26 cellular contexts compared by ENCODE assay signal in genomic region chr10:95413608-95414007, GRCh38.
DNase-seq lines count a peak whose midpoint lies in the region; ATAC-seq and TF ChIP-seq lines count a peak whose summit lies in the region.
"Had no signal": no experiment of that assay in that cellular context is flagged by ENCODE, and none has a peak within 500 bp of the region (broad histone marks: within the 10 kb centered on the region; RNA-seq: fewer than 3 reads in every experiment).

No MANE protein-coding gene starts in this region.

- H3K27ac ChIP-seq in heart right ventricle, result peak overlapping the region; percentile 83 to 97 (median 93)
- peak overlapping the region; percentile 59 for H3K27ac ChIP-seq in rectal smooth muscle tissue (ENCODE audit: low read depth, low read length)
- H3K27ac ChIP-seq in transverse colon, result peak overlapping the region; percentile 59 to 85 (median 74)
- no peak overlapping the region for H3K27ac ChIP-seq in H9 (ENCODE audit: insufficient read length, low read depth, low read length)
- H3K27ac ChIP-seq: KMS-11, RWPE1, SK-N-MC had no signal

- TF ChIP-seq CTCF in brain (conservative IDR thresholded peaks at IDR 0.05), result no peak
- peak in 1 of 9 donors; percentile 6 for TF ChIP-seq CTCF in heart right ventricle (IDR thresholded peaks at IDR 0.05)
- TF ChIP-seq CTCF in transverse colon (IDR thresholded peaks at IDR 0.05), result no peak
- no peak for TF ChIP-seq CTCF in H9 (conservative IDR thresholded peaks at IDR 0.05)

- no peak overlapping the region for H2BK120ac ChIP-seq in H9 (ENCODE audit: low read depth, low read length, poor library complexity, severe bottlenecking)

- no peak overlapping the region for H3K18ac ChIP-seq in H9 (ENCODE audit: insufficient read length, low read depth, low read length)

- DNase-seq in heart right ventricle, result peak in 1 of 2 donors; percentile 49
- no peak for DNase-seq in transverse colon
- DNase-seq in H9, result no peak
- DNase-seq in KG1 (lab: John Stamatoyannopoulos, UW), result no peak
- DNase-seq in NCI-H510A treated with DMSO at 0.1 percent for 48 hours (lab: John Stamatoyannopoulos, UW), result no peak
- DNase-seq in OCI-M1 (lab: John Stamatoyannopoulos, UW), result no peak
- DNase-seq: activated CD4-positive, alpha-beta T cell treated with anti-CD3 and anti-CD28 coated beads for 1 hour; activated CD8-positive, alpha-beta T cell treated with anti-CD3 and anti-CD28 coated beads, Interleukin-2, amount 10 ng/mL, durations not matched to agents 7 days and 5 days; activated effector memory CD4-positive, alpha-beta T cell treated with Interleukin-2 at 50 U/mL for 16 hours; activated naive CD8-positive, alpha-beta T cell treated with anti-CD3 and anti-CD28 coated beads for 36 hours; CD4-positive, CD25-positive, alpha-beta regulatory T cell; left cardiac atrium; MM.1S; NCI-H1417 treated with DMSO at 0.1 percent for 48 hours; NCI-H2081; NCI-H2227 treated with DMSO at 0.1 percent for 48 hours; NCI-H82; stimulated activated CD8-positive, alpha-beta memory T cell treated with anti-CD3 and anti-CD28 coated beads, Interleukin-4, amount 100 ng/mL, for 48 hours had no signal

- H3K9ac ChIP-seq in rectal smooth muscle tissue (ENCODE audit: low read length) (no peak overlapping the region), H9 (ENCODE audit: extremely low read depth, insufficient read length, low read length) (no peak overlapping the region)
- H3K9ac ChIP-seq: KMS-11 had no signal

- no peak overlapping the region for H2BK5ac ChIP-seq in H9 (ENCODE audit: insufficient read length, low read length)

- H3K4me1 ChIP-seq in heart right ventricle, result peaks cover 11 to 95% (median 68%) of the 10 kb centered on the region in 9 donors
- H3K4me1 ChIP-seq in rectal smooth muscle tissue (ENCODE audit: control insufficient read depth, insufficient read depth, low read length), result peaks cover 45% of the 10 kb centered on the region
- peaks cover 5 to 42% (median 29%) of the 10 kb centered on the region in 4 donors for H3K4me1 ChIP-seq in transverse colon
- peaks cover 10% of the 10 kb centered on the region for H3K4me1 ChIP-seq in H9 (ENCODE audit: insufficient read depth, low read length)
- H3K4me1 ChIP-seq: prostate gland had no signal

- H3K4me1 Mint-ChIP-seq in brain, result peaks cover 64% of the 10 kb centered on the region
- H3K4me1 Mint-ChIP-seq in H9, result peaks cover 53 to 56% of the 10 kb centered on the region in 2 experiments
- H3K4me1 Mint-ChIP-seq: activated naive CD8-positive, alpha-beta T cell treated with anti-CD3 and anti-CD28 coated beads for 36 hours; CD4-positive, CD25-positive, alpha-beta regulatory T cell; memory B cell had no signal

- in situ Hi-C loops in transverse colon (cut with MboI; ENCODE audit: low pct_ligation_motif_present in 1 of 4, low pct_unique_long_range_greater_than_20kb in 1 of 4, low sequenced_read_pairs in 3 of 4), result no loop called here

- TF ChIP-seq EP300 in transverse colon (IDR thresholded peaks at IDR 0.05; ENCODE audit: low read depth), result no peak

- no peaks in the 10 kb centered on the region for H3K23me2 ChIP-seq in H9 (ENCODE audit: insufficient read length, low read depth, low read length, poor library complexity, severe bottlenecking)

- H3K79me1 ChIP-seq in H9 (ENCODE audit: insufficient read depth, low read depth, low read length, poor library complexity, severe bottlenecking), result no peaks in the 10 kb centered on the region

- no peaks in the 10 kb centered on the region for H4K20me1 ChIP-seq in H9 (ENCODE audit: control insufficient read depth, insufficient read depth, insufficient read length)

- no peak overlapping the region for H4K8ac ChIP-seq in H9 (replicated peaks; ENCODE audit: insufficient read length, low read depth, low read length)

- no peaks in the 10 kb centered on the region for H3K79me2 ChIP-seq in H9 (ENCODE audit: insufficient read depth, low read length)

- H2AK5ac ChIP-seq in H9 (ENCODE audit: insufficient read length, low read length), result no peak overlapping the region

- no peak overlapping the region for H3K4me2 ChIP-seq in H9 (ENCODE audit: insufficient read depth, insufficient read length, low read length)
- H3K4me2 ChIP-seq: KMS-11 had no signal

- no peak overlapping the region for H4K5ac ChIP-seq in H9 (ENCODE audit: insufficient read length, low read depth, low read length)

- ATAC-seq in heart right ventricle, result peak in 5 of 8 donors; percentile 21 to 43 (median 37)
- ATAC-seq: activated CD8-positive, alpha-beta T cell treated with anti-CD3 and anti-CD28 coated beads, Interleukin-2, amount 10 ng/mL, durations not matched to agents 7 days and 5 days had no signal

- intact Hi-C loops in heart right ventricle (cut with DNase I), result no loop called here
- intact Hi-C loops in transverse colon (cut with DNase I; ENCODE audit: low total_unique reads), result no loop called here

- H3K27me3 Mint-ChIP-seq in brain, result no peaks in the 10 kb centered on the region
- no peaks in the 10 kb centered on the region for H3K27me3 Mint-ChIP-seq in H9 (ENCODE audit: low read depth)
- H3K27me3 Mint-ChIP-seq: activated naive CD8-positive, alpha-beta T cell treated with anti-CD3 and anti-CD28 coated beads for 36 hours had no signal

- no peaks in the 10 kb centered on the region for H3K9me3 Mint-ChIP-seq in brain
- H3K9me3 Mint-ChIP-seq in H9, result no peaks in the 10 kb centered on the region
- H3K9me3 Mint-ChIP-seq: activated naive CD8-positive, alpha-beta T cell treated with anti-CD3 and anti-CD28 coated beads for 36 hours; memory B cell had no signal

- no peak overlapping the region for H2AFZ ChIP-seq in H9 (ENCODE audit: low read length)

- no peak overlapping the region for H3K14ac ChIP-seq in H9 (ENCODE audit: insufficient read depth, low read length)

- H4K91ac ChIP-seq in H9 (ENCODE audit: insufficient read length, low read depth, low read length), result no peak overlapping the region

- H3K36me3 ChIP-seq in heart right ventricle (peaks cover 0 to 30% (median 0%) of the 10 kb centered on the region in 9 donors), rectal smooth muscle tissue (ENCODE audit: control insufficient read depth, insufficient read depth, low read length) (no peaks in the 10 kb centered on the region), transverse colon (no peaks in the 10 kb centered on the region)
- H3K36me3 ChIP-seq: prostate gland had no signal

- peak overlapping the region in 4 of 5 experiments; percentile 0 to 95 (median 79) for H3K27ac Mint-ChIP-seq in brain
- H3K27ac Mint-ChIP-seq in H9, result no peak overlapping the region
- H3K27ac Mint-ChIP-seq: activated CD8-positive, alpha-beta T cell treated with anti-CD3 and anti-CD28 coated beads, Interleukin-2, amount 10 ng/mL, durations not matched to agents 7 days and 5 days; activated naive CD8-positive, alpha-beta T cell treated with anti-CD3 and anti-CD28 coated beads for 36 hours; memory B cell had no signal

- H3K4me3 Mint-ChIP-seq in brain (no peak overlapping the region), H9 (no peak overlapping the region)
- H3K4me3 Mint-ChIP-seq: activated CD8-positive, alpha-beta T cell treated with anti-CD3 and anti-CD28 coated beads, Interleukin-2, amount 10 ng/mL, durations not matched to agents 7 days and 5 days; activated naive CD8-positive, alpha-beta T cell treated with anti-CD3 and anti-CD28 coated beads for 36 hours; CD4-positive, CD25-positive, alpha-beta regulatory T cell; memory B cell had no signal

- no peaks in the 10 kb centered on the region for H3K9me3 ChIP-seq in heart right ventricle
- no peaks in the 10 kb centered on the region for H3K9me3 ChIP-seq in transverse colon
- H3K9me3 ChIP-seq in H9 (ENCODE audit: control insufficient read depth, low read depth, low read length), result no peaks in the 10 kb centered on the region
- H3K9me3 ChIP-seq: prostate gland had no signal

- H3K36me3 Mint-ChIP-seq in brain (peaks cover 28% of the 10 kb centered on the region), H9 (ENCODE audit: insufficient read depth in 1 of 3, low read depth in 3 of 3) (peaks cover 1 to 5% (median 3%) of the 10 kb centered on the region in 3 experiments; a peak in 5 of 7 replicates)
- H3K36me3 Mint-ChIP-seq: activated naive CD8-positive, alpha-beta T cell treated with anti-CD3 and anti-CD28 coated beads for 36 hours; CD4-positive, CD25-positive, alpha-beta regulatory T cell; memory B cell had no signal

- no peak for TF ChIP-seq POLR2A in transverse colon (IDR thresholded peaks at IDR 0.05)

- no peak overlapping the region for H3K56ac ChIP-seq in H9 (ENCODE audit: insufficient read length, low read depth, low read length)

- no peak overlapping the region for H3K4ac ChIP-seq in H9 (ENCODE audit: low read depth, low read length)

- H2BK20ac ChIP-seq in H9 (ENCODE audit: low read depth, low read length, poor library complexity, severe bottlenecking), result no peak overlapping the region

- H3K27me3 ChIP-seq in heart right ventricle, result no peaks in the 10 kb centered on the region
- no peaks in the 10 kb centered on the region for H3K27me3 ChIP-seq in rectal smooth muscle tissue (ENCODE audit: control insufficient read depth, insufficient read depth, low read length)
- H3K27me3 ChIP-seq in transverse colon, result no peaks in the 10 kb centered on the region
- H3K27me3 ChIP-seq in H9 (ENCODE audit: insufficient read depth, low read length), result no peaks in the 10 kb centered on the region

- 33 to 35% methylated on average over 3 of the region's 3 CpGs for WGBS in heart right ventricle, 2 donors
- 78% methylated on average over 3 of the region's 3 CpGs; no CpG with 5 or more reads in 1 of the 2 donors for WGBS in transverse colon (ENCODE audit: low coverage in 1 of 2), 2 donors
- WGBS in H9 (ENCODE audit: extremely low coverage, insufficient read length, low lambda C conversion rate), result no CpG with 5 or more reads among the region's 3 CpGs

- H3K4me3 ChIP-seq in heart right ventricle, result peak overlapping the region; percentile 7 to 56 (median 50)
- no peak overlapping the region for H3K4me3 ChIP-seq in rectal smooth muscle tissue (ENCODE audit: low read length)
- no peak overlapping the region for H3K4me3 ChIP-seq in transverse colon
- H3K4me3 ChIP-seq: prostate gland, SK-N-MC, skin epidermis had no signal

- no peak overlapping the region for H3K23ac ChIP-seq in H9 (ENCODE audit: insufficient read length, low read depth, low read length)

- no peak overlapping the region for H2BK12ac ChIP-seq in H9 (ENCODE audit: insufficient read length, low read depth, low read length)

- H3T11ph ChIP-seq in H9 (ENCODE audit: low read length), result no peak overlapping the region

- H2BK15ac ChIP-seq in H9 (ENCODE audit: low read depth, low read length), result no peak overlapping the region

Comparison
In these comparisons a context has a peak if more than half of its experiments do, and no peak if none do; other contexts are left out.
1. H3K27ac Mint-ChIP-seq: peak in brain (4 of 5); none in H9 (0 of 3).
2. H3K4me3 ChIP-seq: peak in heart right ventricle (10 of 10); none in rectal smooth muscle tissue (single experiment) and transverse colon (0 of 4).